In the genomic region with DNA sequence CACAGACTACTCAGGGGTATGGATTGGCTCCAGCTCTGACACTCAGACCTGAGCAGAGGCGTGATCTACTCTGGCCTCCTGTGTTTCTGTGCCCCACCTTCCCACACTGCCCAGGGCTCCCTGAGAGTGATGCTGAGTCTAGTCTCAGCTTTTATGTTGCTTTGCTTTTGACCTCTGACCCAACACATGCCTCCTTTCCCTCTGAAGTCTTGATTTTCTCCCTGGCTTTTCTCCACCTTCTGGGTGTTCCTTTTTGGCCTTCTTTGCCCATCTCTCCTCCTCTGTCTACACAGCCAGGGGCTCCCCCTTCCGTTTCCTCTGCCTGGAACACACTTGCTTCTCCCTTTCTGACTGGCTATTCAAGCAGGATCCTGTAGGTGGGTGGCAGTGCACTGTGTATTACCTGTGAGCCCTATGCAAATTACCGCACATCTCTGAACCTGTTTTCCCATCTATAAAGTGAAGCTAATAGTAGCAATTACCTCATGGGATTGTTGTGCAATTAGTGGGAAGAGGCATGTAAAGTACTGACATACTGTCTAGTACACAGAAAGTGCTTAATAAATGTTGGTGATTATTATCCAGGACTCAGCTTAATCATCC, we compare ENCODE assay signal across 10 cellular contexts. TPM values are rescaled to one million over a fixed set of nuclear protein-coding genes. Genes with fewer than 3 reads are reported as not detected.
DNase-seq lines count a peak whose midpoint lies in the region; ATAC-seq, FAIRE-seq and TF ChIP-seq lines count a peak whose summit lies in the region.
"Had no signal": no experiment of that assay in that cellular context is flagged by ENCODE, and none has a peak within 500 bp of the region (broad histone marks: within the 10 kb centered on the region; RNA-seq: fewer than 3 reads in every experiment).

No MANE protein-coding gene starts in this region.

- no peaks in the 10 kb centered on the region for H3K9me3 Mint-ChIP-seq in activated naive CD4-positive, alpha-beta T cell treated with anti-CD3 and anti-CD28 coated beads, Interleukin-2, amount 50 U/mL, for 72 hours
- no peaks in the 10 kb centered on the region for H3K9me3 Mint-ChIP-seq in activated T-helper 1 cell treated with anti-CD3 and anti-CD28 coated beads, Interleukin-12 subunit alpha, Interleukin-12 subunit beta, Interleukin-2, Interleukin-4 antibody, amounts not matched to agents 30 ng/mL and 10 ng/mL and 1 ng/mL, durations not matched to agents 14 hours and 24 hours and 36 hours

- 34% methylated on average over 3 of the region's 3 CpGs for WGBS in suprapubic skin

- H3K9ac ChIP-seq in keratinocyte (ENCODE audit: control insufficient read depth, extremely low read depth, insufficient read depth, low read length) = peak overlapping the region; percentile 41

- H3K36me3 ChIP-seq in keratinocyte (ENCODE audit: control insufficient read depth in 2 of 2, extremely low read depth in 1 of 2, insufficient read depth in 2 of 2, low read length in 2 of 2) = no peaks in the 10 kb centered on the region
- H3K36me3 ChIP-seq in suprapubic skin = no peaks in the 10 kb centered on the region

- peaks cover 22% of the 10 kb centered on the region for H3K27me3 Mint-ChIP-seq in activated T-helper 1 cell treated with anti-CD3 and anti-CD28 coated beads, Interleukin-12 subunit alpha, Interleukin-12 subunit beta, Interleukin-2, Interleukin-4 antibody, amounts not matched to agents 30 ng/mL and 10 ng/mL and 1 ng/mL, durations not matched to agents 14 hours and 24 hours and 36 hours (ENCODE audit: insufficient read depth)

- peak in 1 of 2 donors; percentile 6 for ATAC-seq in activated naive CD4-positive, alpha-beta T cell treated with anti-CD3 and anti-CD28 coated beads, Interleukin-2, amount 50 U/mL, for 72 hours
- no peak for ATAC-seq in HG02798 (IDR thresholded peaks at IDR 0.05; ENCODE audit: poor library complexity, unreplicated experiment)
- ATAC-seq in HG02970 (IDR thresholded peaks at IDR 0.05; ENCODE audit: low FRiP score, unreplicated experiment) = no peak
- no peak for ATAC-seq in GM18502 (IDR thresholded peaks at IDR 0.05; ENCODE audit: poor library complexity, unreplicated experiment)

- peaks cover 43% of the 10 kb centered on the region for H3K4me1 Mint-ChIP-seq in activated T-helper 1 cell treated with anti-CD3 and anti-CD28 coated beads, Interleukin-12 subunit alpha, Interleukin-12 subunit beta, Interleukin-2, Interleukin-4 antibody, amounts not matched to agents 30 ng/mL and 10 ng/mL and 1 ng/mL, durations not matched to agents 14 hours and 24 hours and 36 hours (ENCODE audit: low read depth)

- H3K4me3 ChIP-seq in keratinocyte (ENCODE audit: control insufficient read depth in 2 of 3, extremely low read depth in 1 of 3, insufficient read depth in 2 of 3, low read depth in 1 of 3, low read length in 3 of 3) (no peak overlapping the region), suprapubic skin (no peak overlapping the region)
- H3K4me3 ChIP-seq: SK-N-MC had no signal

- no peak overlapping the region for H2AFZ ChIP-seq in keratinocyte (ENCODE audit: control insufficient read depth, low read length)

- H3K9me3 ChIP-seq in keratinocyte (ENCODE audit: control insufficient read depth, low read depth, low read length) = no peaks in the 10 kb centered on the region
- H3K9me3 ChIP-seq in suprapubic skin = no peaks in the 10 kb centered on the region

- peaks cover 31% of the 10 kb centered on the region for H3K4me1 ChIP-seq in keratinocyte (ENCODE audit: control insufficient read depth, extremely low read depth, insufficient read depth, low read length)
- H3K4me1 ChIP-seq in suprapubic skin = peaks cover 46% of the 10 kb centered on the region

- peak overlapping the region; percentile 24 for H3K4me2 ChIP-seq in keratinocyte (ENCODE audit: control insufficient read depth, extremely low read depth, insufficient read depth, low read depth, low read length)

- H3K27me3 ChIP-seq in keratinocyte (ENCODE audit: control insufficient read depth, extremely low read depth, insufficient read depth, low read length) (no peaks in the 10 kb centered on the region), suprapubic skin (no peaks in the 10 kb centered on the region)

- H3K79me2 ChIP-seq in keratinocyte (ENCODE audit: control insufficient read depth, insufficient read depth, low read length) = no peaks in the 10 kb centered on the region

- TF ChIP-seq EP300 in suprapubic skin (IDR thresholded peaks at IDR 0.05) = no peak

- DNase-seq in activated naive CD4-positive, alpha-beta T cell treated with anti-CD3 and anti-CD28 coated beads, Interleukin-2, amount 50 U/mL, for 72 hours (ENCODE audit: low spot score in 2 of 2) = no peak
- no peak for DNase-seq in activated naive CD4-positive, alpha-beta T cell treated with Interleukin-2 at 50 U/mL for 16 hours
- no peak for DNase-seq in activated T-helper 1 cell treated with anti-CD3 and anti-CD28 coated beads, Interleukin-12 subunit alpha, Interleukin-12 subunit beta, Interleukin-2, Interleukin-4 antibody, amounts not matched to agents 30 ng/mL and 10 ng/mL and 1 ng/mL, durations not matched to agents 14 hours and 24 hours and 36 hours (ENCODE audit: low spot score)
- DNase-seq in keratinocyte (ENCODE audit: low read depth, low spot score) (no peak), suprapubic skin (ENCODE audit: low spot score in 2 of 2) (no peak)

- H3K27ac ChIP-seq in keratinocyte (ENCODE audit: control insufficient read depth, insufficient read depth, low read length) (peak overlapping the region; percentile 64), suprapubic skin (peak overlapping the region; percentile 93)
- H3K27ac ChIP-seq: SK-N-MC had no signal

- no peaks in the 10 kb centered on the region for H4K20me1 ChIP-seq in keratinocyte (ENCODE audit: control insufficient read depth, extremely low read depth, insufficient read depth, low read length)

- dilution Hi-C loops in keratinocyte (cut with MboI; ENCODE audit: extremely low pct_ligation_motif_present, low sequenced_read_pairs) = no loop called here

- TF ChIP-seq POLR2A in suprapubic skin (IDR thresholded peaks at IDR 0.05) = no peak

- peaks cover 0 to 7% of the 10 kb centered on the region in 2 donors for H3K36me3 Mint-ChIP-seq in activated naive CD4-positive, alpha-beta T cell treated with anti-CD3 and anti-CD28 coated beads, Interleukin-2, amount 50 U/mL, for 72 hours
- H3K36me3 Mint-ChIP-seq in activated T-helper 1 cell treated with anti-CD3 and anti-CD28 coated beads, Interleukin-12 subunit alpha, Interleukin-12 subunit beta, Interleukin-2, Interleukin-4 antibody, amounts not matched to agents 30 ng/mL and 10 ng/mL and 1 ng/mL, durations not matched to agents 14 hours and 24 hours and 36 hours (ENCODE audit: low read depth) = peaks cover 3% of the 10 kb centered on the region

- H3K9me1 ChIP-seq in keratinocyte (ENCODE audit: control insufficient read depth, extremely low read depth, insufficient read depth, low read length) = peaks cover 2% of the 10 kb centered on the region

- H3K4me3 Mint-ChIP-seq in activated T-helper 1 cell treated with anti-CD3 and anti-CD28 coated beads, Interleukin-12 subunit alpha, Interleukin-12 subunit beta, Interleukin-2, Interleukin-4 antibody, amounts not matched to agents 30 ng/mL and 10 ng/mL and 1 ng/mL, durations not matched to agents 14 hours and 24 hours and 36 hours = no peak overlapping the region

- TF ChIP-seq CTCF in keratinocyte (optimal IDR thresholded peaks at IDR 0.05 in 1 of 3, IDR thresholded peaks at IDR 0.05 in 1 of 3, conservative IDR thresholded peaks at IDR 0.05 in 1 of 3; ENCODE audit: extremely low read depth in 1 of 3, insufficient read depth in 2 of 3, low read length in 3 of 3) (peak in 2 of 3 experiments; percentile 15 to 20), suprapubic skin (IDR thresholded peaks at IDR 0.05) (no peak)

- intact Hi-C loops in activated T-helper 1 cell treated with anti-CD3 and anti-CD28 coated beads, Interleukin-12 subunit alpha, Interleukin-12 subunit beta, Interleukin-2, Interleukin-4 antibody, amounts not matched to agents 30 ng/mL and 10 ng/mL and 1 ng/mL, durations not matched to agents 14 hours and 24 hours and 36 hours (cut with micrococcal nuclease) = loop anchor here (1.0 kb wide), 1 partner anchor 34 kb away; no protein-coding TSS in a partner anchor

- FAIRE-seq in keratinocyte (lab: Jason Lieb, UNC) = no peak

- H3K27ac Mint-ChIP-seq in activated naive CD4-positive, alpha-beta T cell treated with anti-CD3 and anti-CD28 coated beads, Interleukin-2, amount 50 U/mL, for 72 hours = peak overlapping the region; percentile 94 to 99
- H3K27ac Mint-ChIP-seq in activated T-helper 1 cell treated with anti-CD3 and anti-CD28 coated beads, Interleukin-12 subunit alpha, Interleukin-12 subunit beta, Interleukin-2, Interleukin-4 antibody, amounts not matched to agents 30 ng/mL and 10 ng/mL and 1 ng/mL, durations not matched to agents 14 hours and 24 hours and 36 hours = peak overlapping the region; percentile 88

RNA-seq across cellular contexts. Expression of a gene that starts 13.7 kb away (rescaled TPM):
- total RNA-seq in activated naive CD4-positive, alpha-beta T cell treated with anti-CD3 and anti-CD28 coated beads, Interleukin-2, amount 50 U/mL, for 72 hours = under 1 TPM; 0.16 to 0.49 TPM
- total RNA-seq in activated T-helper 1 cell treated with anti-CD3 and anti-CD28 coated beads, Interleukin-12 subunit alpha, Interleukin-12 subunit beta, Interleukin-2, Interleukin-4 antibody, amounts not matched to agents 30 ng/mL and 10 ng/mL and 1 ng/mL, durations not matched to agents 14 hours and 24 hours and 36 hours = 0.27 and 0.41 TPM in 2 replicates
- polyA plus RNA-seq in keratinocyte = 1.1 to 2.0 TPM (median 1.5 TPM) in 3 replicates
- polyA plus RNA-seq in keratinocyte (2011; ENCODE audit: low read depth) = 0.75 TPM
- polyA plus RNA-seq in keratinocyte (2011; cell fraction: cytosol; rRNA removed) = 0.83 and 1.5 TPM in 2 replicates
- 2.9 and 4.1 TPM in 2 replicates for polyA plus RNA-seq in keratinocyte (2011; cell fraction: nucleus; rRNA removed)
- polyA plus RNA-seq in keratinocyte (2012; ENCODE audit: low replicate concordance) = 1.1 and 2.1 TPM in 2 replicates
- 1.1 to 4.3 TPM (median 1.7 TPM) in 3 replicates for polyA minus RNA-seq in keratinocyte
- polyA minus RNA-seq in keratinocyte (2011; cell fraction: cytosol; rRNA and poly(A)+ RNA removed) = 0.96 TPM
- 2.6 and 3.1 TPM in 2 replicates for polyA minus RNA-seq in keratinocyte (2011; cell fraction: nucleus; rRNA and poly(A)+ RNA removed)
- total RNA-seq in suprapubic skin = 1 to 10 TPM in 2 of 4 donors, under 1 TPM in 2; 0.42 to 2.7 (median 1.0) TPM

RNA-seq across cellular contexts. Expression of a gene that starts 18.5 kb away (rescaled TPM):
- 100 to 1,000 TPM; 116 to 147 TPM for total RNA-seq in activated naive CD4-positive, alpha-beta T cell treated with anti-CD3 and anti-CD28 coated beads, Interleukin-2, amount 50 U/mL, for 72 hours
- total RNA-seq in activated T-helper 1 cell treated with anti-CD3 and anti-CD28 coated beads, Interleukin-12 subunit alpha, Interleukin-12 subunit beta, Interleukin-2, Interleukin-4 antibody, amounts not matched to agents 30 ng/mL and 10 ng/mL and 1 ng/mL, durations not matched to agents 14 hours and 24 hours and 36 hours = 80.1 and 84.1 TPM in 2 replicates
- 368 to 551 TPM (median 444 TPM) in 3 replicates for polyA plus RNA-seq in keratinocyte
- 222 TPM for polyA plus RNA-seq in keratinocyte (2011; ENCODE audit: low read depth)
- polyA plus RNA-seq in keratinocyte (2011; cell fraction: cytosol; rRNA removed) = 159 and 403 TPM in 2 replicates
- 626 and 729 TPM in 2 replicates for polyA plus RNA-seq in keratinocyte (2011; cell fraction: nucleus; rRNA removed)
- 224 and 699 TPM in 2 replicates for polyA plus RNA-seq in keratinocyte (2012; ENCODE audit: low replicate concordance)
- 328 to 615 TPM (median 504 TPM) in 3 replicates for polyA minus RNA-seq in keratinocyte
- polyA minus RNA-seq in keratinocyte (2011; cell fraction: cytosol; rRNA and poly(A)+ RNA removed) = 757 TPM
- polyA minus RNA-seq in keratinocyte (2011; cell fraction: nucleus; rRNA and poly(A)+ RNA removed) = 433 and 457 TPM in 2 replicates
- 100 to 1,000 TPM; 574 to 977 (median 714) TPM for total RNA-seq in suprapubic skin

RNA-seq across cellular contexts. Expression of a gene that starts 35.0 kb away (rescaled TPM):
- total RNA-seq in activated naive CD4-positive, alpha-beta T cell treated with anti-CD3 and anti-CD28 coated beads, Interleukin-2, amount 50 U/mL, for 72 hours = under 1 TPM; 0.36 to 0.89 TPM
- total RNA-seq in activated T-helper 1 cell treated with anti-CD3 and anti-CD28 coated beads, Interleukin-12 subunit alpha, Interleukin-12 subunit beta, Interleukin-2, Interleukin-4 antibody, amounts not matched to agents 30 ng/mL and 10 ng/mL and 1 ng/mL, durations not matched to agents 14 hours and 24 hours and 36 hours = 0.18 TPM in 1 of 2 replicates, not detected in the other
- 93.4 to 159 TPM (median 106 TPM) in 3 replicates for polyA plus RNA-seq in keratinocyte
- 155 TPM for polyA plus RNA-seq in keratinocyte (2011; ENCODE audit: low read depth)
- 168 and 189 TPM in 2 replicates for polyA plus RNA-seq in keratinocyte (2011; cell fraction: cytosol; rRNA removed)
- 94.5 and 106 TPM in 2 replicates for polyA plus RNA-seq in keratinocyte (2011; cell fraction: nucleus; rRNA removed)
- 85.5 and 278 TPM in 2 replicates for polyA plus RNA-seq in keratinocyte (2012; ENCODE audit: low replicate concordance)
- polyA minus RNA-seq in keratinocyte = 118 to 203 TPM (median 128 TPM) in 3 replicates
- 96.3 TPM for polyA minus RNA-seq in keratinocyte (2011; cell fraction: cytosol; rRNA and poly(A)+ RNA removed)
- 26.8 and 30.1 TPM in 2 replicates for polyA minus RNA-seq in keratinocyte (2011; cell fraction: nucleus; rRNA and poly(A)+ RNA removed)
- total RNA-seq in suprapubic skin = 100 to 1,000 TPM; 150 to 284 (median 205) TPM
- total RNA-seq: pulmonary artery endothelial cell had no signal

RNA-seq across cellular contexts. Expression of a gene that starts 41.4 kb away (rescaled TPM):
- 10 to 100 TPM; 36.0 to 51.7 TPM for total RNA-seq in activated naive CD4-positive, alpha-beta T cell treated with anti-CD3 and anti-CD28 coated beads, Interleukin-2, amount 50 U/mL, for 72 hours
- 66.8 and 67.1 TPM in 2 replicates for total RNA-seq in activated T-helper 1 cell treated with anti-CD3 and anti-CD28 coated beads, Interleukin-12 subunit alpha, Interleukin-12 subunit beta, Interleukin-2, Interleukin-4 antibody, amounts not matched to agents 30 ng/mL and 10 ng/mL and 1 ng/mL, durations not matched to agents 14 hours and 24 hours and 36 hours
- polyA plus RNA-seq in keratinocyte = 67.5 to 98.0 TPM (median 96.0 TPM) in 3 replicates
- polyA plus RNA-seq in keratinocyte (2011; ENCODE audit: low read depth) = 205 TPM
- 88.2 and 157 TPM in 2 replicates for polyA plus RNA-seq in keratinocyte (2011; cell fraction: cytosol; rRNA removed)
- 34.3 and 43.3 TPM in 2 replicates for polyA plus RNA-seq in keratinocyte (2011; cell fraction: nucleus; rRNA removed)
- polyA plus RNA-seq in keratinocyte (2012; ENCODE audit: low replicate concordance) = 96.1 and 119 TPM in 2 replicates
- polyA minus RNA-seq in keratinocyte = 37.0 to 68.3 TPM (median 56.5 TPM) in 3 replicates
- polyA minus RNA-seq in keratinocyte (2011; cell fraction: cytosol; rRNA and poly(A)+ RNA removed) = 30.1 TPM
- polyA minus RNA-seq in keratinocyte (2011; cell fraction: nucleus; rRNA and poly(A)+ RNA removed) = 11.8 and 14.7 TPM in 2 replicates
- total RNA-seq in suprapubic skin = 10 to 100 TPM; 27.3 to 66.6 (median 57.7) TPM

RNA-seq across cellular contexts. Expression of a gene that starts 42.4 kb away (rescaled TPM):
- total RNA-seq in activated naive CD4-positive, alpha-beta T cell treated with anti-CD3 and anti-CD28 coated beads, Interleukin-2, amount 50 U/mL, for 72 hours = 10 to 100 TPM; 31.3 to 32.2 TPM
- total RNA-seq in activated T-helper 1 cell treated with anti-CD3 and anti-CD28 coated beads, Interleukin-12 subunit alpha, Interleukin-12 subunit beta, Interleukin-2, Interleukin-4 antibody, amounts not matched to agents 30 ng/mL and 10 ng/mL and 1 ng/mL, durations not matched to agents 14 hours and 24 hours and 36 hours = 59.5 and 64.5 TPM in 2 replicates
- polyA plus RNA-seq in keratinocyte = 34.8 to 42.7 TPM (median 35.8 TPM) in 3 replicates
- 13.3 TPM for polyA plus RNA-seq in keratinocyte (2011; ENCODE audit: low read depth)
- polyA plus RNA-seq in keratinocyte (2011; cell fraction: cytosol; rRNA removed) = 33.9 and 36.0 TPM in 2 replicates
- polyA plus RNA-seq in keratinocyte (2011; cell fraction: nucleus; rRNA removed) = 54.6 and 57.9 TPM in 2 replicates
- polyA plus RNA-seq in keratinocyte (2012; ENCODE audit: low replicate concordance) = 34.0 and 39.8 TPM in 2 replicates
- polyA minus RNA-seq in keratinocyte = 52.2 to 68.2 TPM (median 55.0 TPM) in 3 replicates
- polyA minus RNA-seq in keratinocyte (2011; cell fraction: cytosol; rRNA and poly(A)+ RNA removed) = 37.0 TPM
- polyA minus RNA-seq in keratinocyte (2011; cell fraction: nucleus; rRNA and poly(A)+ RNA removed) = 21.9 and 26.2 TPM in 2 replicates
- 10 to 100 TPM; 32.7 to 42.7 (median 39.8) TPM for total RNA-seq in suprapubic skin

Comparison
In these comparisons a context has a peak if more than half of its experiments do, and no peak if none do; other contexts are left out.
1. CTCF ChIP-seq: peak in keratinocyte (2 of 3); none in suprapubic skin (0 of 2).
2. RNA of a gene that starts 35.0 kb away (total RNA-seq): 150 to 284 TPM in suprapubic skin; 0.36 to 0.89 TPM in activated naive CD4-positive, alpha-beta T cell treated with anti-CD3 and anti-CD28 coated beads, Interleukin-2, amount 50 U/mL, for 72 hours and 0.18 TPM in activated T-helper 1 cell treated with anti-CD3 and anti-CD28 coated beads, Interleukin-12 subunit alpha, Interleukin-12 subunit beta, Interleukin-2, Interleukin-4 antibody, amounts not matched to agents 30 ng/mL and 10 ng/mL and 1 ng/mL, durations not matched to agents 14 hours and 24 hours and 36 hours; every median in the first group is over 10 times any median in the second.